ENCODE assay signal across 3 cellular contexts in genomic region chrX:134015510-134015909, GRCh38. TPM values are rescaled to one million over a fixed set of nuclear protein-coding genes. Genes with fewer than 3 reads are reported as not detected.
"Had no signal": no experiment of that assay in that cellular context is flagged by ENCODE, and none has a peak within 500 bp of the region (broad histone marks: within the 10 kb centered on the region; RNA-seq: fewer than 3 reads in every experiment).

No MANE protein-coding gene starts in this region.

RNA-seq across cellular contexts. Expression of gene GPC3, which starts 30.1 kb away (rescaled TPM):
- total RNA-seq: HT1080, IMR-90 had no signal
- polyA plus RNA-seq: IMR-90, K562 had no signal
